ENCODE assay signal across 23 cellular contexts in genomic region chr3:65930650-65931049, GRCh38.
"Had no signal": no experiment of that assay in that cellular context is flagged by ENCODE, and none has a peak within 500 bp of the region (broad histone marks: within the 10 kb centered on the region; RNA-seq: fewer than 3 reads in every experiment).

No MANE protein-coding gene starts in this region.

- H3K27ac Mint-ChIP-seq: dendritic cell treated with granulocyte-macrophage colony-stimulating factor and Interleukin-4, amounts not matched to agents 40 ng/mL and 50 ng/mL, for 4 days; effector memory CD8-positive, alpha-beta T cell; endodermal cell; mesothelial cell of epicardium had no signal

- FAIRE-seq: endometrium, frontal cortex, islet of Langerhans, keratinocyte had no signal

- H3K9me3 ChIP-seq: colonic mucosa, mucosa of descending colon had no signal

- H3K4me3 Mint-ChIP-seq: dendritic cell treated with granulocyte-macrophage colony-stimulating factor and Interleukin-4, amounts not matched to agents 40 ng/mL and 50 ng/mL, for 4 days; effector memory CD8-positive, alpha-beta T cell; endodermal cell; mesothelial cell of epicardium had no signal

- ATAC-seq: effector memory CD8-positive, alpha-beta T cell; foreskin keratinocyte; gastroesophageal sphincter; heart left ventricle; left cardiac atrium; left lung; left ventricle myocardium superior; lower lobe of right lung; mucosa of descending colon had no signal

- H3K36me3 ChIP-seq: colonic mucosa, esophagus muscularis mucosa, gastroesophageal sphincter, heart left ventricle, left lung, lower lobe of right lung had no signal

- H3K27me3 ChIP-seq: colonic mucosa, esophagus muscularis mucosa, foreskin keratinocyte, gastroesophageal sphincter, heart left ventricle, hepatocyte, left lung had no signal

- DNase-seq: colonic mucosa; cortex of kidney; effector CD8-positive, alpha-beta T cell; effector memory CD8-positive, alpha-beta T cell; endodermal cell; foreskin keratinocyte; heart left ventricle; hypothalamus; left cardiac atrium; left lung; left ventricle myocardium superior; lower lobe of right lung; mesenchymal stem cell; mucosa of descending colon had no signal

- H3K9me3 Mint-ChIP-seq: effector memory CD8-positive, alpha-beta T cell had no signal

- H3K4me1 ChIP-seq: colonic mucosa, esophagus muscularis mucosa, foreskin keratinocyte, gastroesophageal sphincter, left lung had no signal

- H3K4me2 ChIP-seq: hepatocyte had no signal

- H2AFZ ChIP-seq: hepatocyte had no signal

- H3K4me3 ChIP-seq: colonic mucosa, esophagus muscularis mucosa, gastroesophageal sphincter, heart left ventricle, hepatocyte, left lung, lower lobe of right lung, mucosa of descending colon had no signal

- H3K27me3 Mint-ChIP-seq: dendritic cell treated with granulocyte-macrophage colony-stimulating factor and Interleukin-4, amounts not matched to agents 40 ng/mL and 50 ng/mL, for 4 days; effector memory CD8-positive, alpha-beta T cell had no signal

- H3K27ac ChIP-seq: colonic mucosa, esophagus muscularis mucosa, foreskin keratinocyte, gastroesophageal sphincter, heart left ventricle, hepatocyte, left lung, lower lobe of right lung had no signal
